ENCODE assay signal across 22 cellular contexts in genomic region chr2:164777847-164778246, GRCh38.
"Had no signal": no experiment of that assay in that cellular context is flagged by ENCODE, and none has a peak within 500 bp of the region (broad histone marks: within the 10 kb centered on the region; RNA-seq: fewer than 3 reads in every experiment).

No MANE protein-coding gene starts in this region.

- H3K36me3 ChIP-seq: esophagus muscularis mucosa, gastrocnemius medialis, left lung, lower lobe of right lung, pancreas, prostate gland, spleen had no signal

- H3K4me3 Mint-ChIP-seq: dendritic cell treated with granulocyte-macrophage colony-stimulating factor and Interleukin-4, amounts not matched to agents 40 ng/mL and 50 ng/mL, for 4 days; effector memory CD8-positive, alpha-beta T cell; memory B cell; nephron; stimulated activated memory B cell treated with anti-CD40 and anti-IgM and Interleukin-4, amounts not matched to agents 10 μg/mL and 1 μg/mL and 100 μg/mL, for 72 hours; stimulated activated naive CD8-positive, alpha-beta T cell treated with anti-CD3 and anti-CD28 coated beads, Interleukin-15, Interleukin-2, amounts not matched to agents 100 ng/mL and 50 ng/mL, for 24 hours had no signal

- H3K4me3 ChIP-seq: esophagus muscularis mucosa, gastrocnemius medialis, left lung, lower lobe of right lung, pancreas, prostate gland, spleen, testis had no signal

- DNase-seq: effector memory CD8-positive, alpha-beta T cell; gastrocnemius medialis; glutamatergic neuron; islet precursor cell; left lung; lower lobe of right lung; naive B cell; occipital lobe; pancreas; spleen; stimulated activated CD4-positive, alpha-beta T cell treated with anti-CD3 and anti-CD28 coated beads, Interleukin-15, amount 100 ng/mL, for 24 hours; stimulated activated CD4-positive, alpha-beta T cell treated with anti-CD3 and anti-CD28 coated beads, Interleukin-1b, Interleukin-23, amount 100 ng/mL, for 48 hours; stimulated activated CD4-positive, alpha-beta T cell treated with anti-CD3 and anti-CD28 coated beads, Interleukin-4, amount 100 ng/mL, for 24 hours; testis had no signal

- H3K27me3 ChIP-seq: esophagus muscularis mucosa, gastrocnemius medialis, left lung, pancreas, spleen, testis had no signal

- H3K9me3 Mint-ChIP-seq: dendritic cell treated with granulocyte-macrophage colony-stimulating factor and Interleukin-4, amounts not matched to agents 40 ng/mL and 50 ng/mL, for 4 days; memory B cell; naive B cell; nephron; stimulated activated memory B cell treated with anti-CD40 and anti-IgM and Interleukin-4, amounts not matched to agents 10 μg/mL and 1 μg/mL and 100 μg/mL, for 72 hours; stimulated activated naive CD8-positive, alpha-beta T cell treated with anti-CD3 and anti-CD28 coated beads, Interleukin-15, Interleukin-2, amounts not matched to agents 100 ng/mL and 50 ng/mL, for 24 hours had no signal

- H3K4me1 ChIP-seq: gastrocnemius medialis, prostate gland, spleen, testis had no signal

- ATAC-seq: effector memory CD8-positive, alpha-beta T cell; gastrocnemius medialis; left lung; lower lobe of right lung; sciatic nerve; stimulated activated memory B cell treated with anti-CD40 and anti-IgM and Interleukin-4, amounts not matched to agents 10 μg/mL and 1 μg/mL and 100 μg/mL, for 72 hours had no signal

- H3K27me3 Mint-ChIP-seq: dendritic cell treated with granulocyte-macrophage colony-stimulating factor and Interleukin-4, amounts not matched to agents 40 ng/mL and 50 ng/mL, for 4 days; effector memory CD8-positive, alpha-beta T cell; memory B cell; naive B cell; stimulated activated memory B cell treated with anti-CD40 and anti-IgM and Interleukin-4, amounts not matched to agents 10 μg/mL and 1 μg/mL and 100 μg/mL, for 72 hours; stimulated activated naive CD8-positive, alpha-beta T cell treated with anti-CD3 and anti-CD28 coated beads, Interleukin-15, Interleukin-2, amounts not matched to agents 100 ng/mL and 50 ng/mL, for 24 hours had no signal

- H3K4me1 Mint-ChIP-seq: nephron had no signal

- H3K27ac ChIP-seq: esophagus muscularis mucosa, gastrocnemius medialis, left lung, lower lobe of right lung, pancreas, prostate gland, spleen, testis had no signal

- H3K27ac Mint-ChIP-seq: dendritic cell treated with granulocyte-macrophage colony-stimulating factor and Interleukin-4, amounts not matched to agents 40 ng/mL and 50 ng/mL, for 4 days; effector memory CD8-positive, alpha-beta T cell; memory B cell; stimulated activated naive CD8-positive, alpha-beta T cell treated with anti-CD3 and anti-CD28 coated beads, Interleukin-15, Interleukin-2, amounts not matched to agents 100 ng/mL and 50 ng/mL, for 24 hours had no signal

- H3K9me3 ChIP-seq: esophagus muscularis mucosa, gastrocnemius medialis, left lung, lower lobe of right lung, pancreas, prostate gland, spleen, testis had no signal
